Comparison of ENCODE assay signal across 7 cellular contexts in the genomic region with DNA sequence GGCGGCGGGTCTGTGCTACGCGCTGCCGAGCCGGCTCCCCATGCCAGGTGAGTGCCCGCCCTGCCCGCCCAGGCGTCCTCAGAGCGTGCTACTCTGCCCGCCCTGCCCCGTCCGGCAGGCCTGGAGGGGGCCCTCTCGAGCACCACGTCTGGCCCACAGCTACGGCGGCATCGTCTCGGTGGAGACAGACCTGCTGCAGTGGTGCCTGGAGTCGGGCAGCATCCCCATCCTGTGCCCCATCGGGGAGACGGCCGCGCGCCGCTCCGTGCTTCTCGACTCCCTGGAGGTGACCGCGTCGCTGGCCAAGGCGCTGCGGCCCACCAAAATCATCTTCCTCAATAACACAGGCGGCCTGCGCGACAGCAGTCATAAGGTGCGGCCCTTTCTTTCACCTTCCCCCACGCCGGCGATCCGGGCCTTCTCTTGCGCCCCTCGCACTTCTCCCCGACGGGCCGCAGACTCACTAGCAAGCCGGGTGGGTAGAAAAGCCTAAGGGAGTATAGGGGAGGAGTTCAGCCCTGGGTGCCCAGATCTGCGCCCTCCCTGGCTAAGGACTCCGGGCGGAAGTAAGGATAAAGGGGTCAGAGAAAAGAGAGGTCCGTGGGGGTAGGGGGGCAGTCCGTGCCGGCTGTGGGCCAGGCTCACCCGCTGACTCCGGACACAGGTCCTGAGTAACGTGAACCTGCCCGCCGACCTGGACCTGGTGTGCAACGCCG. TPM values are rescaled to one million over a fixed set of nuclear protein-coding genes. Genes with fewer than 3 reads are reported as not detected.
DNase-seq lines count a peak whose midpoint lies in the region; ATAC-seq, FAIRE-seq and TF ChIP-seq lines count a peak whose summit lies in the region.

No MANE protein-coding gene starts in this region.

- H3K9me2 ChIP-seq in OCI-LY7 (ENCODE audit: insufficient read depth, low read length) = no peaks in the 10 kb centered on the region

- H3K9ac ChIP-seq in iPS-18a (ENCODE audit: low read length) = no peak overlapping the region

- H3K4me3 ChIP-seq in OCI-LY7 (ENCODE audit: low read depth, low read length, poor library complexity, severe bottlenecking) = peak overlapping the region; percentile 73
- peak overlapping the region in 1 of 4 donors; percentile 65 for H3K4me3 ChIP-seq in adrenal gland
- H3K4me3 ChIP-seq in iPS-18a (ENCODE audit: low read length) = peak overlapping the region; percentile 79
- peak overlapping the region; percentile 46 to 89 for H3K4me3 ChIP-seq in small intestine (ENCODE audit: low read depth in 1 of 2, low read length in 2 of 2)

- no peaks in the 10 kb centered on the region for H3K79me2 ChIP-seq in OCI-LY7 (ENCODE audit: insufficient read depth, low read depth, low read length)

- TF ChIP-seq CTCF in GM20000 (IDR thresholded peaks at IDR 0.05; ENCODE audit: extremely low read depth, missing control alignments) (no peak), OCI-LY7 (conservative IDR thresholded peaks at IDR 0.05; ENCODE audit: low read length) (0 out of 2 replicates have a peak, but pooled peaks have one; percentile 15), adrenal gland (IDR thresholded peaks at IDR 0.05) (no peak)

- TF ChIP-seq POLR2A in adrenal gland (IDR thresholded peaks at IDR 0.05) = no peak

- H2AFZ ChIP-seq in OCI-LY7 (ENCODE audit: low read length) = peak overlapping the region; percentile 54; the same call in 1 of the 2 replicates

- intact Hi-C loops in OCI-LY7 (cut with micrococcal nuclease; ENCODE audit: unreplicated experiment) (loop anchor here (2.0 kb wide), 1 partner anchor 65 kb away; a partner anchor contains a TSS), adrenal gland (cut with DNase I) (no loop called here)

- H3K36me3 ChIP-seq in OCI-LY7 (ENCODE audit: insufficient read depth, low read length) (no peaks in the 10 kb centered on the region), adrenal gland (replicated peaks in 1 of 2) (peaks cover 0 to 4% of the 10 kb centered on the region in 2 donors), iPS-18a (ENCODE audit: control insufficient read depth, low read depth, low read length) (peaks cover 3% of the 10 kb centered on the region), small intestine (ENCODE audit: control insufficient read depth in 2 of 2, insufficient read depth in 2 of 2, low read length in 2 of 2) (peaks cover 0 to 8% of the 10 kb centered on the region in 2 donors)

- peaks cover 23% of the 10 kb centered on the region for H3K4me1 ChIP-seq in OCI-LY7 (ENCODE audit: insufficient read depth, low read length, poor library complexity, severe bottlenecking)
- peaks cover 12 to 40% of the 10 kb centered on the region in 2 donors for H3K4me1 ChIP-seq in adrenal gland (replicated peaks in 1 of 2)
- H3K4me1 ChIP-seq in iPS-18a (ENCODE audit: control insufficient read depth, low read depth, low read length) = peaks cover 12% of the 10 kb centered on the region
- peaks cover 5 to 7% of the 10 kb centered on the region in 2 donors for H3K4me1 ChIP-seq in small intestine (ENCODE audit: control insufficient read depth in 2 of 2, insufficient read depth in 1 of 2, low read depth in 1 of 2, low read length in 1 of 2)

- H3K27me3 ChIP-seq in adrenal gland = peaks cover 20% of the 10 kb centered on the region
- H3K27me3 ChIP-seq in iPS-18a (ENCODE audit: control insufficient read depth, insufficient read depth, low read length) = peaks cover 65% of the 10 kb centered on the region
- H3K27me3 ChIP-seq in small intestine (ENCODE audit: control insufficient read depth in 2 of 2, insufficient read depth in 2 of 2, low read length in 2 of 2) = peaks cover 0 to 2% of the 10 kb centered on the region in 2 donors

- peak overlapping the region; percentile 86 for H3K4me2 ChIP-seq in OCI-LY7 (ENCODE audit: low read length)

- ATAC-seq in GM19463 (IDR thresholded peaks at IDR 0.05; ENCODE audit: unreplicated experiment) = no peak

- no peak overlapping the region for H3K27ac ChIP-seq in OCI-LY7 (ENCODE audit: low read depth, low read length, poor library complexity, severe bottlenecking)
- peak overlapping the region in 1 of 5 donors; percentile 83 for H3K27ac ChIP-seq in adrenal gland
- no peak overlapping the region for H3K27ac ChIP-seq in iPS-18a (ENCODE audit: low read length)
- peak overlapping the region; percentile 94 for H3K27ac ChIP-seq in small intestine (ENCODE audit: low read depth in 1 of 2, low read length in 1 of 2)

- WGBS in adrenal gland, 4 donors = 7 to 21% (median 14%) methylated on average over 31 to 60 of the region's 60 CpGs
- 1% methylated on average over 53 to 60 of the region's 60 CpGs for WGBS in small intestine, 3 donors

- no peaks in the 10 kb centered on the region for H4K20me1 ChIP-seq in OCI-LY7 (ENCODE audit: insufficient read depth, low read length)

- POLR2A ChIA-PET in OCI-LY7 (lab: Charles Lee) = no interaction called here

- no peak for FAIRE-seq in small intestine (lab: Jason Lieb, UNC)

- peak; percentile 64 for DNase-seq in GM20000 (ENCODE audit: low spot score)
- peak; percentile 33 for DNase-seq in OCI-LY7 (ENCODE audit: low spot score)
- DNase-seq in adrenal gland = peak in 4 of 7 donors; percentile 11 to 32 (median 25)
- DNase-seq in small intestine = peak; percentile 63
- DNase-seq in NCI-H187 (lab: John Stamatoyannopoulos, UW) = no peak

- CTCF ChIA-PET in OCI-LY7 (lab: Charles Lee; ENCODE audit: unreplicated experiment) = no interaction called here

- BruUV-seq in OCI-LY7 (replicated peaks; lab: Mats Ljungman, UMichigan) = no TSS peak

- H3K9me3 ChIP-seq in OCI-LY7 (ENCODE audit: low read length) = no peaks in the 10 kb centered on the region
- no peaks in the 10 kb centered on the region for H3K9me3 ChIP-seq in adrenal gland (replicated peaks in 1 of 3)
- H3K9me3 ChIP-seq in iPS-18a (ENCODE audit: control insufficient read depth, low read depth, low read length) = no peaks in the 10 kb centered on the region
- no peaks in the 10 kb centered on the region for H3K9me3 ChIP-seq in small intestine (ENCODE audit: control insufficient read depth, low read depth)

RNA-seq across cellular contexts. Expression of a gene that starts 1.6 kb away (rescaled TPM):
- total RNA-seq in OCI-LY7 (2014; rRNA removed; shearing (Covaris generic)) = 0.32 and 0.54 TPM in 2 replicates
- total RNA-seq in OCI-LY7 (2022) (0.61 and 1.5 TPM in 2 replicates), adrenal gland (1 to 10 TPM in 6 of 8 donors, under 1 TPM in 2; 0.66 to 4.4 (median 1.2) TPM)
- polyA plus RNA-seq in adrenal gland (under 1 TPM; 0.37 to 0.88 (median 0.72) TPM), small intestine (10 to 100 TPM; 16.8 to 58.6 (median 54.9) TPM)

RNA-seq across cellular contexts. Expression of a gene that starts 8.7 kb away (rescaled TPM):
- total RNA-seq in OCI-LY7 (2014; rRNA removed; shearing (Covaris generic)) = 27.2 and 41.9 TPM in 2 replicates
- total RNA-seq in OCI-LY7 (2022) (22.5 and 26.5 TPM in 2 replicates), adrenal gland (10 to 100 TPM; 20.4 to 51.9 (median 34.7) TPM)
- polyA plus RNA-seq in adrenal gland (10 to 100 TPM; 12.4 to 19.1 (median 12.7) TPM), small intestine (10 to 100 TPM; 11.3 to 47.5 (median 12.5) TPM)

RNA-seq across cellular contexts. Expression of a gene that starts 52.3 kb away (rescaled TPM):
- not detected in 2 replicates for total RNA-seq in OCI-LY7 (2014; rRNA removed; shearing (Covaris generic))
- total RNA-seq in OCI-LY7 (2022) = not detected in 2 replicates
- total RNA-seq in adrenal gland = under 1 TPM in 1 of 8 donors, not detected in 7; 0.43 TPM
- not detected for polyA plus RNA-seq in adrenal gland
- 10 to 100 TPM in 1 of 3 donors, 1 to 10 TPM in 1, not detected in 1; 1.8 to 10.5 TPM for polyA plus RNA-seq in small intestine

Comparison
In these comparisons a context has a peak if more than half of its experiments do, and no peak if none do; other contexts are left out.
1. DNase-seq: peak in GM20000 (single experiment), OCI-LY7 (single experiment), adrenal gland (4 of 7) and small intestine (single experiment); none in NCI-H187 (0 of 2).
2. H3K27ac ChIP-seq: peak in small intestine (2 of 2); none in OCI-LY7 (single experiment) and iPS-18a (single experiment).